20 cellular contexts compared by ENCODE assay signal in genomic region chr14:56136571-56137498, GRCh38. TPM values are rescaled to one million over a fixed set of nuclear protein-coding genes. Genes with fewer than 3 reads are reported as not detected.
DNase-seq lines count a peak whose midpoint lies in the region; ATAC-seq and TF ChIP-seq lines count a peak whose summit lies in the region.
"Had no signal": no experiment of that assay in that cellular context is flagged by ENCODE, and none has a peak within 500 bp of the region (broad histone marks: within the 10 kb centered on the region; RNA-seq: fewer than 3 reads in every experiment).

No MANE protein-coding gene starts in this region.

- CTCF ChIA-PET in WTC11 (lab: Charles Lee): interaction anchor here (1.1 to 1.3 kb wide), 2 partner anchors 338 to 405 kb away, joined by 3 read pairs; no protein-coding TSS in a partner anchor

- peaks cover 11% of the 10 kb centered on the region for H3K27me3 Mint-ChIP-seq in activated T-cell treated with anti-CD3 and anti-CD28 coated beads, Interleukin-2, amount 50 U/mL, for 72 hours (ENCODE audit: low read depth)
- peaks cover 14% of the 10 kb centered on the region for H3K27me3 Mint-ChIP-seq in activated T-cell treated with anti-CD3 and anti-CD28 coated beads, Interleukin-2, amount 50 U/mL, for 24 hours
- H3K27me3 Mint-ChIP-seq in WTC11 (ENCODE audit: low read depth) (no peaks in the 10 kb centered on the region), glutamatergic neuron (ENCODE audit: unreplicated experiment) (no peaks in the 10 kb centered on the region), type B pancreatic cell (no peaks in the 10 kb centered on the region), osteocyte (ENCODE audit: unreplicated experiment) (no peaks in the 10 kb centered on the region)

- H3K27ac Mint-ChIP-seq in activated T-cell treated with anti-CD3 and anti-CD28 coated beads, Interleukin-2, amount 50 U/mL, for 72 hours: no peak overlapping the region
- H3K27ac Mint-ChIP-seq in activated T-cell treated with anti-CD3 and anti-CD28 coated beads, Interleukin-2, amount 50 U/mL, for 24 hours: no peak overlapping the region
- peak overlapping the region; percentile 24; the same call in 1 of the 2 replicates for H3K27ac Mint-ChIP-seq in WTC11
- H3K27ac Mint-ChIP-seq in glutamatergic neuron (ENCODE audit: unreplicated experiment): peak overlapping the region; percentile 77
- no peak overlapping the region for H3K27ac Mint-ChIP-seq in type B pancreatic cell
- no peak overlapping the region for H3K27ac Mint-ChIP-seq in osteocyte (ENCODE audit: unreplicated experiment)
- H3K27ac Mint-ChIP-seq: activated naive CD8-positive, alpha-beta T cell; activated T-helper 1 cell treated with anti-CD3 and anti-CD28 coated beads, Interleukin-12 subunit alpha, Interleukin-12 subunit beta, Interleukin-2, Interleukin-4 antibody, amounts not matched to agents 30 ng/mL and 10 ng/mL and 1 ng/mL, durations not matched to agents 14 hours and 24 hours and 36 hours; B cell had no signal

- no peaks in the 10 kb centered on the region for H3K36me3 Mint-ChIP-seq in activated T-cell treated with anti-CD3 and anti-CD28 coated beads, Interleukin-2, amount 50 U/mL, for 72 hours (ENCODE audit: insufficient read depth in 2 of 2)
- no peaks in the 10 kb centered on the region for H3K36me3 Mint-ChIP-seq in activated T-cell treated with anti-CD3 and anti-CD28 coated beads, Interleukin-2, amount 50 U/mL, for 24 hours (ENCODE audit: low read depth)
- H3K36me3 Mint-ChIP-seq in WTC11: no peaks in the 10 kb centered on the region
- H3K36me3 Mint-ChIP-seq in glutamatergic neuron (ENCODE audit: unreplicated experiment): no peaks in the 10 kb centered on the region
- H3K36me3 Mint-ChIP-seq in type B pancreatic cell: no peaks in the 10 kb centered on the region
- no peaks in the 10 kb centered on the region for H3K36me3 Mint-ChIP-seq in osteocyte (ENCODE audit: unreplicated experiment)
- H3K36me3 Mint-ChIP-seq: activated naive CD8-positive, alpha-beta T cell had no signal

- DNase-seq in activated T-cell treated with anti-CD3 and anti-CD28 coated beads, Interleukin-2, amount 50 U/mL, for 72 hours: no peak
- DNase-seq in activated T-cell treated with anti-CD3 and anti-CD28 coated beads, Interleukin-2, amount 50 U/mL, for 24 hours: no peak
- DNase-seq in WTC11 (ENCODE audit: low spot score) (no peak), glutamatergic neuron (no peak), type B pancreatic cell (ENCODE audit: extremely low spot score, unreplicated experiment) (no peak), NCI-H1048 (lab: John Stamatoyannopoulos, UW) (no peak), osteocyte (ENCODE audit: extremely low spot score, unreplicated experiment) (no peak), nucleus accumbens (lab: John Stamatoyannopoulos, UW) (no peak)
- DNase-seq: activated CD4-positive, alpha-beta T cell treated with anti-CD3 and anti-CD28 coated beads, Interleukin-2, amount 50 U/mL, for 1 hour; aorta; GDM1; left ventricle myocardium superior; NCI-H1694 treated with DMSO at 0.1 percent for 48 hours; ovary; small intestine; stomach; T1000 had no signal

- peak; percentile 40 to 69 for ATAC-seq in activated T-cell treated with anti-CD3 and anti-CD28 coated beads, Interleukin-2, amount 50 U/mL, for 72 hours (replicated peaks in 1 of 2)
- ATAC-seq in WTC11: no peak
- ATAC-seq: left ventricle myocardium superior had no signal

- H3K4me1 Mint-ChIP-seq in activated T-cell treated with anti-CD3 and anti-CD28 coated beads, Interleukin-2, amount 50 U/mL, for 72 hours (ENCODE audit: low read depth): peaks cover 54% of the 10 kb centered on the region
- H3K4me1 Mint-ChIP-seq in activated T-cell treated with anti-CD3 and anti-CD28 coated beads, Interleukin-2, amount 50 U/mL, for 24 hours (ENCODE audit: low read depth): peaks cover 41% of the 10 kb centered on the region
- H3K4me1 Mint-ChIP-seq in WTC11: peaks cover 76% of the 10 kb centered on the region
- H3K4me1 Mint-ChIP-seq in glutamatergic neuron (ENCODE audit: low read depth, unreplicated experiment): peaks cover 81% of the 10 kb centered on the region
- H3K4me1 Mint-ChIP-seq in type B pancreatic cell (ENCODE audit: unreplicated experiment): peaks cover 61% of the 10 kb centered on the region
- peaks cover 28% of the 10 kb centered on the region for H3K4me1 Mint-ChIP-seq in osteocyte (ENCODE audit: unreplicated experiment)

- H3K9me3 Mint-ChIP-seq in activated T-cell treated with anti-CD3 and anti-CD28 coated beads, Interleukin-2, amount 50 U/mL, for 72 hours: no peaks in the 10 kb centered on the region
- no peaks in the 10 kb centered on the region for H3K9me3 Mint-ChIP-seq in activated T-cell treated with anti-CD3 and anti-CD28 coated beads, Interleukin-2, amount 50 U/mL, for 24 hours
- H3K9me3 Mint-ChIP-seq in WTC11 (peaks cover 3% of the 10 kb centered on the region; the same call in 1 of the 2 replicates), glutamatergic neuron (ENCODE audit: unreplicated experiment) (peaks cover 8% of the 10 kb centered on the region), type B pancreatic cell (no peaks in the 10 kb centered on the region), osteocyte (ENCODE audit: unreplicated experiment) (no peaks in the 10 kb centered on the region)
- H3K9me3 Mint-ChIP-seq: activated T-helper 1 cell treated with anti-CD3 and anti-CD28 coated beads, Interleukin-12 subunit alpha, Interleukin-12 subunit beta, Interleukin-2, Interleukin-4 antibody, amounts not matched to agents 30 ng/mL and 10 ng/mL and 1 ng/mL, durations not matched to agents 14 hours and 24 hours and 36 hours had no signal

- POLR2A ChIA-PET in WTC11 (lab: Charles Lee): interaction anchor here (0.6 kb wide), 1 partner anchor 348 kb away, joined by 3 read pairs; no protein-coding TSS in a partner anchor

- no peak overlapping the region for H3K4me3 Mint-ChIP-seq in activated T-cell treated with anti-CD3 and anti-CD28 coated beads, Interleukin-2, amount 50 U/mL, for 72 hours
- H3K4me3 Mint-ChIP-seq in activated T-cell treated with anti-CD3 and anti-CD28 coated beads, Interleukin-2, amount 50 U/mL, for 24 hours: no peak overlapping the region
- H3K4me3 Mint-ChIP-seq in WTC11 (no peak overlapping the region), glutamatergic neuron (ENCODE audit: unreplicated experiment) (peak overlapping the region; percentile 65), type B pancreatic cell (no peak overlapping the region), osteocyte (ENCODE audit: unreplicated experiment) (no peak overlapping the region)
- H3K4me3 Mint-ChIP-seq: activated naive CD8-positive, alpha-beta T cell; activated T-helper 1 cell treated with anti-CD3 and anti-CD28 coated beads, Interleukin-12 subunit alpha, Interleukin-12 subunit beta, Interleukin-2, Interleukin-4 antibody, amounts not matched to agents 30 ng/mL and 10 ng/mL and 1 ng/mL, durations not matched to agents 14 hours and 24 hours and 36 hours; B cell had no signal

- TF ChIP-seq CTCF in WTC11 (IDR thresholded peaks at IDR 0.05): no peak
- TF ChIP-seq CTCF in glutamatergic neuron (IDR thresholded peaks at IDR 0.05; ENCODE audit: partially characterized antibody, unreplicated experiment): no peak
- TF ChIP-seq CTCF in type B pancreatic cell (conservative IDR thresholded peaks at IDR 0.05): no peak
- TF ChIP-seq CTCF in osteocyte (IDR thresholded peaks at IDR 0.05): no peak

TF ChIP-seq in WTC11, 78 proteins besides CTCF, POLR2A, EP300 and RAD21 (continues in another document):
- TF ChIP-seq NR2C2 (CRISPR knock-in tag; IDR thresholded peaks at IDR 0.05): no peak
- no peak for TF ChIP-seq MXD4 (CRISPR knock-in tag; IDR thresholded peaks at IDR 0.05; ENCODE audit: borderline replicate concordance)
- TF ChIP-seq SMAD4 (CRISPR knock-in tag; IDR thresholded peaks at IDR 0.05): no peak
- no peak for TF ChIP-seq AR (CRISPR knock-in tag; IDR thresholded peaks at IDR 0.05)
- TF ChIP-seq FOXP4 (CRISPR knock-in tag; IDR thresholded peaks at IDR 0.05): no peak

RNA-seq across cellular contexts. Expression of gene PELI2, which starts 18.6 kb away (rescaled TPM):
- total RNA-seq in activated T-cell treated with anti-CD3 and anti-CD28 coated beads, Interleukin-2, amount 50 U/mL, for 72 hours: 10 to 100 TPM; 11.3 to 11.7 TPM
- total RNA-seq in WTC11 (2021) (15.9 to 23.5 TPM (median 18.6 TPM) in 3 replicates), glutamatergic neuron (ENCODE audit: unreplicated experiment) (158 TPM), type B pancreatic cell (ENCODE audit: low replicate concordance) (11.8 and 33.7 TPM in 2 replicates), osteocyte (15.0 and 15.3 TPM in 2 replicates)

Comparison
In these comparisons a context has a peak if more than half of its experiments do, and no peak if none do; other contexts are left out.
1. H3K27ac Mint-ChIP-seq: peak in WTC11 (single experiment) and glutamatergic neuron (single experiment); none in activated T-cell treated with anti-CD3 and anti-CD28 coated beads, Interleukin-2, amount 50 U/mL, for 72 hours (single experiment), activated T-cell treated with anti-CD3 and anti-CD28 coated beads, Interleukin-2, amount 50 U/mL, for 24 hours (single experiment), type B pancreatic cell (single experiment) and osteocyte (single experiment).